8 cellular contexts compared by ENCODE assay signal in genomic region chr2:20962939-20963543, GRCh38.
DNase-seq lines count a peak whose midpoint lies in the region; ATAC-seq, FAIRE-seq and TF ChIP-seq lines count a peak whose summit lies in the region.

No MANE protein-coding gene starts in this region.

- no peaks in the 10 kb centered on the region for H3K36me3 Mint-ChIP-seq in T-helper 2 cell treated with Interferon-gamma antibody and Interleukin-4, amounts not matched to agents 5 μg/mL and 100 μg/mL, for 36 hours (ENCODE audit: low read depth)

- POLR2A ChIA-PET in HEK293T (lab: Yijun Ruan, JAX), result interaction anchor here (1.4 kb wide), 1 partner anchor 140 kb away, joined by 3 read pairs; the partner anchor contains the start of gene LDAH

- peaks cover 6% of the 10 kb centered on the region for H3K27me3 Mint-ChIP-seq in T-helper 2 cell treated with Interferon-gamma antibody and Interleukin-4, amounts not matched to agents 5 μg/mL and 100 μg/mL, for 36 hours (ENCODE audit: low read depth)

- H3K27me3 ChIP-seq in small intestine (ENCODE audit: control insufficient read depth in 2 of 2, insufficient read depth in 2 of 2, low read length in 2 of 2), result peaks cover 0 to 6% of the 10 kb centered on the region in 2 donors

- no peaks in the 10 kb centered on the region for H3K9me3 Mint-ChIP-seq in T-helper 2 cell treated with Interferon-gamma antibody and Interleukin-4, amounts not matched to agents 5 μg/mL and 100 μg/mL, for 36 hours

- no peaks in the 10 kb centered on the region for H3K4me1 ChIP-seq in small intestine (ENCODE audit: control insufficient read depth in 2 of 2, insufficient read depth in 1 of 2, low read depth in 1 of 2, low read length in 1 of 2)

- H3K4me3 ChIP-seq in small intestine (ENCODE audit: low read depth in 1 of 2, low read length in 2 of 2), result no peak overlapping the region

- WGBS in small intestine, 3 donors, result 34 to 40% (median 38%) methylated on average over 5 of the region's 5 CpGs

- DNase-seq in GM04503 (ENCODE audit: low read depth) (peak; percentile 7), HEK293T (ENCODE audit: extremely low spot score) (peak; percentile 64), NCI-H128 (lab: John Stamatoyannopoulos, UW; ENCODE audit: unreplicated experiment) (peak; percentile 36), astrocyte of the hippocampus (ENCODE audit: low read depth, low spot score) (peak; percentile 78), hippocampal formation (lab: John Stamatoyannopoulos, UW) (peak; percentile 51 to 52), small intestine (peak; percentile 66)
- DNase-seq in T-helper 2 cell treated with Interferon-gamma antibody and Interleukin-4, amounts not matched to agents 5 μg/mL and 100 μg/mL, for 36 hours (ENCODE audit: low spot score), result peak; percentile 36

- H3K4me1 Mint-ChIP-seq in T-helper 2 cell treated with Interferon-gamma antibody and Interleukin-4, amounts not matched to agents 5 μg/mL and 100 μg/mL, for 36 hours (ENCODE audit: low read depth), result no peaks in the 10 kb centered on the region

- H3K36me3 ChIP-seq in small intestine (ENCODE audit: control insufficient read depth in 2 of 2, insufficient read depth in 2 of 2, low read length in 2 of 2), result no peaks in the 10 kb centered on the region

- ATAC-seq in HG03095 (IDR thresholded peaks at IDR 0.05; ENCODE audit: unreplicated experiment), result no peak

- no peaks in the 10 kb centered on the region for H3K9me3 ChIP-seq in small intestine (ENCODE audit: control insufficient read depth, low read depth)

- no peak overlapping the region for H3K27ac Mint-ChIP-seq in T-helper 2 cell treated with Interferon-gamma antibody and Interleukin-4, amounts not matched to agents 5 μg/mL and 100 μg/mL, for 36 hours

- H3K27ac ChIP-seq in small intestine (ENCODE audit: low read depth in 1 of 2, low read length in 1 of 2), result no peak overlapping the region

- CTCF ChIA-PET in HEK293T (lab: Yijun Ruan, JAX), result interaction anchor here (0.6 to 2.6 kb wide), 12 partner anchors 11 to 303 kb away, joined by 3 to 32 read pairs (median 5); no protein-coding TSS in a partner anchor

- FAIRE-seq in small intestine (lab: Jason Lieb, UNC), result no peak

- no peak overlapping the region for H3K4me3 Mint-ChIP-seq in T-helper 2 cell treated with Interferon-gamma antibody and Interleukin-4, amounts not matched to agents 5 μg/mL and 100 μg/mL, for 36 hours

TF ChIP-seq in HEK293T, 16 proteins besides CTCF, POLR2A, EP300 and RAD21:
- TF ChIP-seq CTBP1 (IDR thresholded peaks at IDR 0.05; ENCODE audit: borderline replicate concordance), result no peak

Comparison
In these comparisons a context has a peak if more than half of its experiments do, and no peak if none do; other contexts are left out.
1. DNase-seq: peak in every context shown above with its lines; median percentile 78 in astrocyte of the hippocampus; 66 in small intestine; 64 in HEK293T; 52 in hippocampal formation; 36 in NCI-H128; 36 in T-helper 2 cell treated with Interferon-gamma antibody and Interleukin-4, amounts not matched to agents 5 μg/mL and 100 μg/mL, for 36 hours; 7 in GM04503.